In genomic region chr19:6752257-6753177, GRCh38 we compare ENCODE assay signal across 10 cellular contexts. TPM values are rescaled to one million over a fixed set of nuclear protein-coding genes. Genes with fewer than 3 reads are reported as not detected.
DNase-seq lines count a peak whose midpoint lies in the region; ATAC-seq and TF ChIP-seq lines count a peak whose summit lies in the region.
"Had no signal": no experiment of that assay in that cellular context is flagged by ENCODE, and none has a peak within 500 bp of the region (broad histone marks: within the 10 kb centered on the region; RNA-seq: fewer than 3 reads in every experiment).

No MANE protein-coding gene starts in this region.

- H3K27me3 ChIP-seq in transverse colon: no peaks in the 10 kb centered on the region

- WGBS in transverse colon (ENCODE audit: low coverage in 1 of 2), 2 donors: 58 to 60% methylated on average over 3 to 35 of the region's 50 CpGs

- peak overlapping the region; percentile 52 to 81 (median 78) for H3K4me3 Mint-ChIP-seq in brain
- H3K4me3 Mint-ChIP-seq in memory B cell: peak overlapping the region; percentile 92

- no peaks in the 10 kb centered on the region for H3K9me3 ChIP-seq in transverse colon

- TF ChIP-seq POLR2A in transverse colon (IDR thresholded peaks at IDR 0.05): no peak

- H3K4me1 Mint-ChIP-seq in brain (peaks cover 4% of the 10 kb centered on the region), memory B cell (peaks cover 19% of the 10 kb centered on the region)

- intact Hi-C loops in transverse colon (cut with DNase I; ENCODE audit: low total_unique reads): no loop called here

- in situ Hi-C loops in transverse colon (cut with MboI; ENCODE audit: low pct_ligation_motif_present in 1 of 4, low pct_unique_long_range_greater_than_20kb in 1 of 4, low sequenced_read_pairs in 3 of 4): no loop called here

- TF ChIP-seq CTCF in brain (conservative IDR thresholded peaks at IDR 0.05) (no peak), transverse colon (IDR thresholded peaks at IDR 0.05) (no peak)

- H3K27me3 Mint-ChIP-seq in brain (peaks cover 3% of the 10 kb centered on the region), memory B cell (no peaks in the 10 kb centered on the region)
- H3K27me3 Mint-ChIP-seq: activated CD4-positive, alpha-beta T cell treated with anti-CD3 and anti-CD28 coated beads, Interleukin-2, amount 10 ng/mL, durations not matched to agents 7 days and 5 days had no signal

- no peaks in the 10 kb centered on the region for H3K9me3 Mint-ChIP-seq in activated naive CD4-positive, alpha-beta T cell treated with anti-CD3 and anti-CD28 coated beads, Interleukin-2, amount 50 U/mL, for 72 hours
- H3K9me3 Mint-ChIP-seq in brain: no peaks in the 10 kb centered on the region
- no peaks in the 10 kb centered on the region for H3K9me3 Mint-ChIP-seq in memory B cell
- H3K9me3 Mint-ChIP-seq: activated CD4-positive, alpha-beta T cell treated with anti-CD3 and anti-CD28 coated beads, Interleukin-2, amount 10 ng/mL, durations not matched to agents 7 days and 5 days had no signal

- H3K4me3 ChIP-seq in transverse colon: peak overlapping the region in 3 of 4 donors; percentile 5 to 37 (median 29)

- H3K27ac Mint-ChIP-seq in activated naive CD4-positive, alpha-beta T cell treated with anti-CD3 and anti-CD28 coated beads, Interleukin-2, amount 50 U/mL, for 72 hours: peak overlapping the region; percentile 57 to 74
- H3K27ac Mint-ChIP-seq in brain (peak overlapping the region in 1 of 5 experiments; percentile 27), memory B cell (peak overlapping the region; percentile 94)

- peaks cover 7 to 33% of the 10 kb centered on the region in 2 donors for H3K36me3 Mint-ChIP-seq in activated naive CD4-positive, alpha-beta T cell treated with anti-CD3 and anti-CD28 coated beads, Interleukin-2, amount 50 U/mL, for 72 hours
- H3K36me3 Mint-ChIP-seq in brain (peaks cover 37% of the 10 kb centered on the region), memory B cell (peaks cover 17% of the 10 kb centered on the region)

- peak overlapping the region; percentile 83 to 86 (median 84) for H3K27ac ChIP-seq in transverse colon

- peak in 1 of 2 donors; percentile 2 for ATAC-seq in activated naive CD4-positive, alpha-beta T cell treated with anti-CD3 and anti-CD28 coated beads, Interleukin-2, amount 50 U/mL, for 72 hours
- no peak for ATAC-seq in memory B cell (ENCODE audit: low read depth)

- peaks cover 0 to 34% (median 12%) of the 10 kb centered on the region in 4 donors for H3K36me3 ChIP-seq in transverse colon

- TF ChIP-seq EP300 in transverse colon (IDR thresholded peaks at IDR 0.05; ENCODE audit: low read depth): no peak

- no peak for DNase-seq in activated naive CD4-positive, alpha-beta T cell treated with anti-CD3 and anti-CD28 coated beads, Interleukin-2, amount 50 U/mL, for 72 hours (ENCODE audit: low spot score in 2 of 2)
- DNase-seq in activated naive CD4-positive, alpha-beta T cell treated with anti-CD3 and anti-CD28 coated beads, Interleukin-2, amount 50 U/mL, for 16 hours: no peak
- DNase-seq in memory B cell (ENCODE audit: low spot score in 2 of 2) (no peak), transverse colon (peak; percentile 85), A172 (ENCODE audit: low spot score) (no peak), NCI-H2227 treated with DMSO at 0.1 percent for 48 hours (lab: John Stamatoyannopoulos, UW) (no peak), 8988T (no peak)

- H3K4me1 ChIP-seq in transverse colon: peaks cover 0 to 18% (median 15%) of the 10 kb centered on the region in 4 donors

RNA-seq across cellular contexts. Expression of gene TRIP10, which starts 13.0 kb away (rescaled TPM):
- total RNA-seq in activated naive CD4-positive, alpha-beta T cell treated with anti-CD3 and anti-CD28 coated beads, Interleukin-2, amount 50 U/mL, for 72 hours: 100 to 1,000 TPM in 1 of 2 donors, 10 to 100 TPM in 1; 47.1 to 109 TPM
- polyA plus RNA-seq in brain (ENCODE audit: insufficient read depth, low read depth, low replicate concordance): 24.1 TPM
- total RNA-seq in transverse colon: 100 to 1,000 TPM in 1 of 4 donors, 10 to 100 TPM in 3; 55.5 to 227 (median 78.8) TPM
- 56.2 and 58.3 TPM in 2 replicates for total RNA-seq in A172 (2014; rRNA removed; shearing (Covaris generic))

RNA-seq across cellular contexts. Expression of gene SH2D3A, which starts 14.7 kb away (rescaled TPM):
- 10 to 100 TPM; 16.4 to 33.0 TPM for total RNA-seq in activated naive CD4-positive, alpha-beta T cell treated with anti-CD3 and anti-CD28 coated beads, Interleukin-2, amount 50 U/mL, for 72 hours
- polyA plus RNA-seq in brain (ENCODE audit: insufficient read depth, low read depth, low replicate concordance): not detected
- 100 to 1,000 TPM in 1 of 4 donors, 10 to 100 TPM in 3; 41.4 to 127 (median 55.5) TPM for total RNA-seq in transverse colon
- not detected in 2 replicates for total RNA-seq in A172 (2014; rRNA removed; shearing (Covaris generic))

RNA-seq across cellular contexts. Expression of gene GPR108, which starts 15.1 kb away (rescaled TPM):
- 10 to 100 TPM; 45.4 to 91.8 TPM for total RNA-seq in activated naive CD4-positive, alpha-beta T cell treated with anti-CD3 and anti-CD28 coated beads, Interleukin-2, amount 50 U/mL, for 72 hours
- 80.8 TPM for polyA plus RNA-seq in brain (ENCODE audit: insufficient read depth, low read depth, low replicate concordance)
- 100 to 1,000 TPM in 2 of 4 donors, 10 to 100 TPM in 2; 38.0 to 118 (median 90.6) TPM for total RNA-seq in transverse colon
- 57.8 and 62.3 TPM in 2 replicates for total RNA-seq in A172 (2014; rRNA removed; shearing (Covaris generic))

RNA-seq across cellular contexts. Expression of gene VAV1, which starts 20.0 kb away (rescaled TPM):
- 100 to 1,000 TPM in 1 of 2 donors, 10 to 100 TPM in 1; 81.5 to 121 TPM for total RNA-seq in activated naive CD4-positive, alpha-beta T cell treated with anti-CD3 and anti-CD28 coated beads, Interleukin-2, amount 50 U/mL, for 72 hours
- polyA plus RNA-seq in brain (ENCODE audit: insufficient read depth, low read depth, low replicate concordance): 0.66 TPM
- 10 to 100 TPM in 1 of 4 donors, 1 to 10 TPM in 2, under 1 TPM in 1; 0.60 to 10.8 (median 6.0) TPM for total RNA-seq in transverse colon
- 0.14 TPM in 1 of 2 replicates, not detected in the other for total RNA-seq in A172 (2014; rRNA removed; shearing (Covaris generic))
- total RNA-seq: glomerular endothelial cell had no signal

RNA-seq across cellular contexts. Expression of gene C3, which starts 32.1 kb away (rescaled TPM):
- under 1 TPM; 0.54 to 0.84 TPM for total RNA-seq in activated naive CD4-positive, alpha-beta T cell treated with anti-CD3 and anti-CD28 coated beads, Interleukin-2, amount 50 U/mL, for 72 hours
- polyA plus RNA-seq in brain (ENCODE audit: insufficient read depth, low read depth, low replicate concordance): 85.0 TPM
- 100 to 1,000 TPM in 3 of 4 donors, 10 to 100 TPM in 1; 50.1 to 351 (median 194) TPM for total RNA-seq in transverse colon
- 0.47 and 1.9 TPM in 2 replicates for total RNA-seq in A172 (2014; rRNA removed; shearing (Covaris generic))
- total RNA-seq: activated CD4-positive, alpha-beta T cell treated with anti-CD3 and anti-CD28 coated beads, Interleukin-2, amount 10 ng/mL, durations not matched to agents 7 days and 5 days had no signal

Comparison
In these comparisons a context has a peak if more than half of its experiments do, and no peak if none do; other contexts are left out.
1. RNA of gene SH2D3A, which starts 14.7 kb away (total RNA-seq): 41.4 to 127 TPM in transverse colon and 16.4 to 33.0 TPM in activated naive CD4-positive, alpha-beta T cell treated with anti-CD3 and anti-CD28 coated beads, Interleukin-2, amount 50 U/mL, for 72 hours; not detected in A172; every median in the first group is over 10 times any median in the second.